In genomic region chr10:5292196-5292735, GRCh38 we compare ENCODE assay signal across 9 cellular contexts.
DNase-seq lines count a peak whose midpoint lies in the region; ATAC-seq and TF ChIP-seq lines count a peak whose summit lies in the region.
"Had no signal": no experiment of that assay in that cellular context is flagged by ENCODE, and none has a peak within 500 bp of the region (broad histone marks: within the 10 kb centered on the region; RNA-seq: fewer than 3 reads in every experiment).

No MANE protein-coding gene starts in this region.

- H3K4me1 Mint-ChIP-seq in T-helper 1 cell treated with Interleukin-12 subunit alpha and Interleukin-12 subunit beta and Interleukin-4 antibody, amounts not matched to agents 30 μg/mL and 1 μg/mL, for 36 hours (ENCODE audit: low read depth) = peaks cover 65% of the 10 kb centered on the region

- no peaks in the 10 kb centered on the region for H3K79me2 ChIP-seq in Karpas-422 (ENCODE audit: low read length)

- no peak overlapping the region for H2AFZ ChIP-seq in Karpas-422 (ENCODE audit: low read length)

- H3K9me3 ChIP-seq in effector memory CD4-positive, alpha-beta T cell (ENCODE audit: control insufficient read depth, low read length) = no peaks in the 10 kb centered on the region
- H3K9me3 ChIP-seq in skeletal muscle tissue (ENCODE audit: control insufficient read depth in 3 of 3, low read length in 3 of 3) (no peaks in the 10 kb centered on the region), body of pancreas (no peaks in the 10 kb centered on the region), Karpas-422 (ENCODE audit: low read length) (no peaks in the 10 kb centered on the region)
- H3K9me3 ChIP-seq: ascending aorta had no signal

- H3K9me3 Mint-ChIP-seq in T-helper 1 cell treated with Interleukin-12 subunit alpha and Interleukin-12 subunit beta and Interleukin-4 antibody, amounts not matched to agents 30 μg/mL and 1 μg/mL, for 36 hours = peaks cover 14% of the 10 kb centered on the region

- no peak for TF ChIP-seq POLR2A in body of pancreas (IDR thresholded peaks at IDR 0.05)

- H3K4me3 Mint-ChIP-seq in T-helper 1 cell treated with Interleukin-12 subunit alpha and Interleukin-12 subunit beta and Interleukin-4 antibody, amounts not matched to agents 30 μg/mL and 1 μg/mL, for 36 hours = peak overlapping the region; percentile 95

- H3K4me3 ChIP-seq in effector memory CD4-positive, alpha-beta T cell (ENCODE audit: insufficient read depth, low read depth, low read length, poor library complexity, severe bottlenecking) = peak overlapping the region; percentile 42
- H3K4me3 ChIP-seq in skeletal muscle tissue (ENCODE audit: low read length in 3 of 3) = peak overlapping the region in 1 of 3 donors; percentile 45
- H3K4me3 ChIP-seq in body of pancreas = no peak overlapping the region
- H3K4me3 ChIP-seq in Karpas-422 (ENCODE audit: low read length) = no peak overlapping the region
- H3K4me3 ChIP-seq: ascending aorta had no signal

- peak overlapping the region; percentile 98 for H3K27ac Mint-ChIP-seq in T-helper 1 cell treated with Interleukin-12 subunit alpha and Interleukin-12 subunit beta and Interleukin-4 antibody, amounts not matched to agents 30 μg/mL and 1 μg/mL, for 36 hours

- WGBS in body of pancreas, 2 donors = 79 to 87% methylated on average over 7 of the region's 7 CpGs

- peaks cover 42% of the 10 kb centered on the region for H3K36me3 Mint-ChIP-seq in T-helper 1 cell treated with Interleukin-12 subunit alpha and Interleukin-12 subunit beta and Interleukin-4 antibody, amounts not matched to agents 30 μg/mL and 1 μg/mL, for 36 hours (ENCODE audit: low read depth)

- no peaks in the 10 kb centered on the region for H3K9me2 ChIP-seq in Karpas-422 (replicated peaks; ENCODE audit: insufficient read depth, low read length)

- in situ Hi-C loops in KBM-7 (cut with MboI; ENCODE audit: low pct_unique_long_range_greater_than_20kb, low sequenced_read_pairs) = no loop called here

- no peaks in the 10 kb centered on the region for H3K36me3 ChIP-seq in effector memory CD4-positive, alpha-beta T cell (ENCODE audit: control insufficient read depth, insufficient read depth, low read length)
- H3K36me3 ChIP-seq in skeletal muscle tissue (ENCODE audit: control insufficient read depth in 3 of 3, insufficient read depth in 3 of 3, low read length in 3 of 3) (no peaks in the 10 kb centered on the region), body of pancreas (replicated peaks in 1 of 2; ENCODE audit: insufficient read depth in 1 of 2, low read depth in 2 of 2) (no peaks in the 10 kb centered on the region), Karpas-422 (ENCODE audit: insufficient read depth, low read length) (no peaks in the 10 kb centered on the region)
- H3K36me3 ChIP-seq: ascending aorta had no signal

- H3K27ac ChIP-seq in effector memory CD4-positive, alpha-beta T cell (ENCODE audit: insufficient read depth, low read length, poor library complexity, severe bottlenecking) = peak overlapping the region; percentile 94
- H3K27ac ChIP-seq in skeletal muscle tissue (ENCODE audit: low read depth, low read length) (peak overlapping the region; percentile 62), body of pancreas (peak overlapping the region in 2 of 4 donors; percentile 3 to 49), Karpas-422 (ENCODE audit: low read length) (no peak overlapping the region)
- H3K27ac ChIP-seq: ascending aorta had no signal

- peaks cover 52% of the 10 kb centered on the region for H3K4me1 ChIP-seq in effector memory CD4-positive, alpha-beta T cell (ENCODE audit: control insufficient read depth, insufficient read depth, low read length, poor library complexity, severe bottlenecking)
- H3K4me1 ChIP-seq in skeletal muscle tissue (ENCODE audit: control insufficient read depth in 3 of 3, insufficient read depth in 3 of 3, low read length in 3 of 3) = peaks cover 9 to 14% (median 11%) of the 10 kb centered on the region in 3 donors
- H3K4me1 ChIP-seq in body of pancreas = no peaks in the 10 kb centered on the region
- no peaks in the 10 kb centered on the region for H3K4me1 ChIP-seq in Karpas-422 (ENCODE audit: low read length)
- H3K4me1 ChIP-seq: ascending aorta had no signal

- H4K20me1 ChIP-seq in Karpas-422 (ENCODE audit: insufficient read depth, low read depth, low read length) = no peaks in the 10 kb centered on the region

- TF ChIP-seq CTCF in body of pancreas (IDR thresholded peaks at IDR 0.05) = no peak

- intact Hi-C loops in body of pancreas (cut with DNase I) = no loop called here

- H3K27me3 Mint-ChIP-seq in T-helper 1 cell treated with Interleukin-12 subunit alpha and Interleukin-12 subunit beta and Interleukin-4 antibody, amounts not matched to agents 30 μg/mL and 1 μg/mL, for 36 hours (ENCODE audit: low read depth) = no peaks in the 10 kb centered on the region

- no peak overlapping the region for H3K4me2 ChIP-seq in Karpas-422 (ENCODE audit: low read depth, low read length, poor library complexity, severe bottlenecking)

- ATAC-seq in body of pancreas (no peak), GM21423 (IDR thresholded peaks at IDR 0.05; ENCODE audit: unreplicated experiment) (no peak)

- DNase-seq in KBM-7 (peak; percentile 77), body of pancreas (no peak), Karpas-422 (no peak), NCI-H345 (lab: John Stamatoyannopoulos, UW) (no peak)
- DNase-seq in effector memory CD4-positive, alpha-beta T cell = peak; percentile 22 to 25 (median 23)

- H3K9ac ChIP-seq in skeletal muscle tissue (ENCODE audit: low read depth in 1 of 3, low read length in 3 of 3) = no peak overlapping the region
- H3K9ac ChIP-seq in Karpas-422 (ENCODE audit: low read length) = no peak overlapping the region

- no peaks in the 10 kb centered on the region for H3K27me3 ChIP-seq in effector memory CD4-positive, alpha-beta T cell (replicated peaks; ENCODE audit: control insufficient read depth, insufficient read depth, low read length, poor library complexity, severe bottlenecking)
- no peaks in the 10 kb centered on the region for H3K27me3 ChIP-seq in skeletal muscle tissue (ENCODE audit: control insufficient read depth in 3 of 3, insufficient read depth in 3 of 3, low read length in 3 of 3)
- no peaks in the 10 kb centered on the region for H3K27me3 ChIP-seq in body of pancreas
- H3K27me3 ChIP-seq in Karpas-422 (ENCODE audit: low read length) = no peaks in the 10 kb centered on the region
- H3K27me3 ChIP-seq: ascending aorta had no signal

Comparison
In these comparisons a context has a peak if more than half of its experiments do, and no peak if none do; other contexts are left out.
1. DNase-seq: peak in KBM-7 (single experiment) and effector memory CD4-positive, alpha-beta T cell (3 of 3); none in body of pancreas (0 of 4), Karpas-422 (single experiment) and NCI-H345 (single experiment).